ENCODE assay signal across 18 cellular contexts in the genomic region with DNA sequence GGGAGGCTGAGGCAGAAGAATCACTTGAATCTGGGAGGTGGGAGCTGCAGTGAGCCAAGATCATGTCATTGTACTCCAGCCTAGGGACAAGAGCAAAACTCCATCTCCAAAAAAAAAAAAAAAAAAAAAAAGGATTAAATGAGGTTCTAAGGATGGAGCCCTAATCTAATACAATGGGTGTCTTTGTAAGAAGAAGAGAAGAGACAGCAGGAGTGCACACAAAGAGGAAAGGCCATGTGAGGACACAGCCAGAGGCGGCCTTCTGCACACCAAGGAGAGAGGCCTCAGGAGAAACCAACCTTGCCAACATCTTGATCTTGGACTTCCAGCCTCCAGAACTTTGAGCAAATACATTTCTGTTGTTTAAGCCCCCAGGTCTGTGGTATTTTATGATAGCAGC.
DNase-seq lines count a peak whose midpoint lies in the region; ATAC-seq and TF ChIP-seq lines count a peak whose summit lies in the region.
"Had no signal": no experiment of that assay in that cellular context is flagged by ENCODE, and none has a peak within 500 bp of the region (broad histone marks: within the 10 kb centered on the region; RNA-seq: fewer than 3 reads in every experiment).

No MANE protein-coding gene starts in this region.

- intact Hi-C loops in CD4-positive, alpha-beta memory T cell (cut with micrococcal nuclease) = no loop called here
- intact Hi-C loops in activated T-helper 1 cell treated with anti-CD3 and anti-CD28 coated beads, Interleukin-12 subunit alpha, Interleukin-12 subunit beta, Interleukin-2, Interleukin-4 antibody, amounts not matched to agents 30 ng/mL and 10 ng/mL and 1 ng/mL, durations not matched to agents 14 hours and 24 hours and 36 hours (cut with micrococcal nuclease) = loop anchor here (2.0 to 10.0 kb wide), 4 partner anchors 65 to 472 kb away; a partner anchor contains a TSS
- intact Hi-C loops in spleen (cut with DNase I; ENCODE audit: low total_unique reads) = loop anchor here (10.0 kb wide), 1 partner anchor 62 kb away; a partner anchor contains a TSS

- H3K36me3 Mint-ChIP-seq in CD4-positive, CD25-positive, alpha-beta regulatory T cell = no peaks in the 10 kb centered on the region
- no peaks in the 10 kb centered on the region for H3K36me3 Mint-ChIP-seq in CD4-positive, alpha-beta memory T cell
- H3K36me3 Mint-ChIP-seq in activated T-helper 1 cell treated with anti-CD3 and anti-CD28 coated beads, Interleukin-12 subunit alpha, Interleukin-12 subunit beta, Interleukin-2, Interleukin-4 antibody, amounts not matched to agents 30 ng/mL and 10 ng/mL and 1 ng/mL, durations not matched to agents 14 hours and 24 hours and 36 hours (ENCODE audit: low read depth) = peaks cover 3% of the 10 kb centered on the region
- no peaks in the 10 kb centered on the region for H3K36me3 Mint-ChIP-seq in stimulated activated effector memory CD8-positive, alpha-beta T cell treated with anti-CD3 and anti-CD28 coated beads, Interleukin-12 subunit alpha, Interleukin-12 subunit beta, amount 100 ng/mL, for 72 hours

- H3K9me3 Mint-ChIP-seq in CD4-positive, CD25-positive, alpha-beta regulatory T cell = peaks cover 0 to 3% (median 0%) of the 10 kb centered on the region in 7 donors
- H3K9me3 Mint-ChIP-seq in CD4-positive, alpha-beta memory T cell = peaks cover 0 to 8% (median 0%) of the 10 kb centered on the region in 8 donors
- no peaks in the 10 kb centered on the region for H3K9me3 Mint-ChIP-seq in activated T-helper 1 cell treated with anti-CD3 and anti-CD28 coated beads, Interleukin-12 subunit alpha, Interleukin-12 subunit beta, Interleukin-2, Interleukin-4 antibody, amounts not matched to agents 30 ng/mL and 10 ng/mL and 1 ng/mL, durations not matched to agents 14 hours and 24 hours and 36 hours
- H3K9me3 Mint-ChIP-seq in stimulated activated effector memory CD8-positive, alpha-beta T cell treated with anti-CD3 and anti-CD28 coated beads, Interleukin-12 subunit alpha, Interleukin-12 subunit beta, amount 100 ng/mL, for 72 hours = no peaks in the 10 kb centered on the region

- WGBS in spleen, 5 donors = 83 to 100% (median 97%) methylated on average over 1 of the region's 1 CpG

- ATAC-seq in CD4-positive, CD25-positive, alpha-beta regulatory T cell (ENCODE audit: low read depth in 2 of 2) = no peak
- ATAC-seq in stimulated activated effector memory CD8-positive, alpha-beta T cell treated with anti-CD3 and anti-CD28 coated beads, Interleukin-12 subunit alpha, Interleukin-12 subunit beta, amount 100 ng/mL, for 72 hours = no peak
- ATAC-seq: Panc1 had no signal

- H3K27ac ChIP-seq in CD4-positive, CD25-positive, alpha-beta regulatory T cell (ENCODE audit: insufficient read depth, low read length, poor library complexity, severe bottlenecking) = no peak overlapping the region
- no peak overlapping the region for H3K27ac ChIP-seq in CD4-positive, alpha-beta memory T cell (ENCODE audit: low read depth, low read length)
- no peak overlapping the region for H3K27ac ChIP-seq in spleen
- H3K27ac ChIP-seq: BLaER1 treated with 17β-estradiol and CSF1 and Interleukin-3, amounts not matched to agents 10 nM and 100 nM had no signal

- no peak for DNase-seq in CD4-positive, CD25-positive, alpha-beta regulatory T cell
- no peak for DNase-seq in CD4-positive, alpha-beta memory T cell
- no peak for DNase-seq in activated T-helper 1 cell treated with anti-CD3 and anti-CD28 coated beads, Interleukin-12 subunit alpha, Interleukin-12 subunit beta, Interleukin-2, Interleukin-4 antibody, amounts not matched to agents 30 ng/mL and 10 ng/mL and 1 ng/mL, durations not matched to agents 14 hours and 24 hours and 36 hours (ENCODE audit: low spot score)
- peak; percentile 35 for DNase-seq in spleen
- DNase-seq in dedifferentiated amniotic fluid mesenchymal stem cell (ENCODE audit: extremely low spot score) = no peak
- no peak for DNase-seq in stimulated activated effector memory CD8-positive, alpha-beta T cell treated with anti-CD3 and anti-CD28 coated beads, Interleukin-12 subunit alpha, Interleukin-12 subunit beta, amount 100 ng/mL, for 72 hours (ENCODE audit: low spot score in 2 of 2)
- no peak for DNase-seq in NCI-H1092 (lab: John Stamatoyannopoulos, UW)
- DNase-seq: EL, GF-D8, IMR-90, NCI-H1105 treated with DMSO at 0.1 percent for 48 hours, NCI-H2081, NCI-H2171, NCI-H345, NCI-H524, NCI-H82 had no signal

- POLR2A ChIA-PET in CD4-positive, alpha-beta memory T cell (lab: Charles Lee; ENCODE audit: partially characterized antibody) = no interaction called here

- peak overlapping the region in 2 of 3 donors; percentile 59 to 95 for H3K27ac Mint-ChIP-seq in CD4-positive, CD25-positive, alpha-beta regulatory T cell
- peak overlapping the region; percentile 24 to 97 (median 57) for H3K27ac Mint-ChIP-seq in CD4-positive, alpha-beta memory T cell
- H3K27ac Mint-ChIP-seq in activated T-helper 1 cell treated with anti-CD3 and anti-CD28 coated beads, Interleukin-12 subunit alpha, Interleukin-12 subunit beta, Interleukin-2, Interleukin-4 antibody, amounts not matched to agents 30 ng/mL and 10 ng/mL and 1 ng/mL, durations not matched to agents 14 hours and 24 hours and 36 hours = peak overlapping the region; percentile 31
- H3K27ac Mint-ChIP-seq in stimulated activated effector memory CD8-positive, alpha-beta T cell treated with anti-CD3 and anti-CD28 coated beads, Interleukin-12 subunit alpha, Interleukin-12 subunit beta, amount 100 ng/mL, for 72 hours = no peak overlapping the region

- H3K4me1 ChIP-seq in CD4-positive, CD25-positive, alpha-beta regulatory T cell (ENCODE audit: control insufficient read depth, insufficient read depth, low read length, poor library complexity, severe bottlenecking) = peaks cover 15% of the 10 kb centered on the region
- H3K4me1 ChIP-seq in CD4-positive, alpha-beta memory T cell (ENCODE audit: insufficient read depth, low read length) = peaks cover 16% of the 10 kb centered on the region
- peaks cover 6 to 16% (median 11%) of the 10 kb centered on the region in 6 donors for H3K4me1 ChIP-seq in spleen

- CTCF ChIA-PET in CD4-positive, alpha-beta memory T cell (lab: Charles Lee; ENCODE audit: partially characterized antibody) = no interaction called here

- H3K4me1 Mint-ChIP-seq in CD4-positive, CD25-positive, alpha-beta regulatory T cell = peaks cover 0 to 32% (median 14%) of the 10 kb centered on the region in 4 donors
- peaks cover 16 to 26% (median 20%) of the 10 kb centered on the region in 4 donors for H3K4me1 Mint-ChIP-seq in CD4-positive, alpha-beta memory T cell
- H3K4me1 Mint-ChIP-seq in activated T-helper 1 cell treated with anti-CD3 and anti-CD28 coated beads, Interleukin-12 subunit alpha, Interleukin-12 subunit beta, Interleukin-2, Interleukin-4 antibody, amounts not matched to agents 30 ng/mL and 10 ng/mL and 1 ng/mL, durations not matched to agents 14 hours and 24 hours and 36 hours (ENCODE audit: low read depth) = peaks cover 62% of the 10 kb centered on the region
- peaks cover 15% of the 10 kb centered on the region for H3K4me1 Mint-ChIP-seq in stimulated activated effector memory CD8-positive, alpha-beta T cell treated with anti-CD3 and anti-CD28 coated beads, Interleukin-12 subunit alpha, Interleukin-12 subunit beta, amount 100 ng/mL, for 72 hours

- no peaks in the 10 kb centered on the region for H3K27me3 ChIP-seq in CD4-positive, CD25-positive, alpha-beta regulatory T cell (ENCODE audit: control insufficient read depth, insufficient read depth, low read length)
- no peaks in the 10 kb centered on the region for H3K27me3 ChIP-seq in CD4-positive, alpha-beta memory T cell (ENCODE audit: insufficient read depth, low read length)
- no peaks in the 10 kb centered on the region for H3K27me3 ChIP-seq in spleen (replicated peaks in 1 of 7)
- H3K27me3 ChIP-seq: BLaER1 treated with 17β-estradiol and CSF1 and Interleukin-3, amounts not matched to agents 10 nM and 100 nM had no signal

- no peaks in the 10 kb centered on the region for H3K9me3 ChIP-seq in CD4-positive, CD25-positive, alpha-beta regulatory T cell (ENCODE audit: control insufficient read depth in 2 of 2, low read length in 2 of 2)
- H3K9me3 ChIP-seq in CD4-positive, alpha-beta memory T cell (ENCODE audit: control insufficient read depth in 1 of 2, low read length in 2 of 2) = no peaks in the 10 kb centered on the region
- no peaks in the 10 kb centered on the region for H3K9me3 ChIP-seq in spleen

- H3K36me3 ChIP-seq in CD4-positive, CD25-positive, alpha-beta regulatory T cell (ENCODE audit: control insufficient read depth, insufficient read depth, low read length) = no peaks in the 10 kb centered on the region
- H3K36me3 ChIP-seq in CD4-positive, alpha-beta memory T cell (ENCODE audit: insufficient read depth, low read length) = no peaks in the 10 kb centered on the region
- H3K36me3 ChIP-seq in spleen = no peaks in the 10 kb centered on the region
- H3K36me3 ChIP-seq: BLaER1 treated with 17β-estradiol and CSF1 and Interleukin-3, amounts not matched to agents 10 nM and 100 nM had no signal

- no peak overlapping the region for H3K4me3 Mint-ChIP-seq in CD4-positive, CD25-positive, alpha-beta regulatory T cell
- peak overlapping the region in 3 of 8 donors; percentile 11 to 15 (median 13) for H3K4me3 Mint-ChIP-seq in CD4-positive, alpha-beta memory T cell
- peak overlapping the region; percentile 3 for H3K4me3 Mint-ChIP-seq in activated T-helper 1 cell treated with anti-CD3 and anti-CD28 coated beads, Interleukin-12 subunit alpha, Interleukin-12 subunit beta, Interleukin-2, Interleukin-4 antibody, amounts not matched to agents 30 ng/mL and 10 ng/mL and 1 ng/mL, durations not matched to agents 14 hours and 24 hours and 36 hours
- H3K4me3 Mint-ChIP-seq in stimulated activated effector memory CD8-positive, alpha-beta T cell treated with anti-CD3 and anti-CD28 coated beads, Interleukin-12 subunit alpha, Interleukin-12 subunit beta, amount 100 ng/mL, for 72 hours = no peak overlapping the region

- TF ChIP-seq POLR2A in spleen (IDR thresholded peaks at IDR 0.05) = no peak

- no peak for TF ChIP-seq CTCF in spleen (IDR thresholded peaks at IDR 0.05 in 8 of 11, conservative IDR thresholded peaks at IDR 0.05 in 3 of 11)

- no peak overlapping the region for H3K4me3 ChIP-seq in CD4-positive, CD25-positive, alpha-beta regulatory T cell (ENCODE audit: low read depth, low read length)
- no peak overlapping the region for H3K4me3 ChIP-seq in CD4-positive, alpha-beta memory T cell (ENCODE audit: low read length in 2 of 2)
- no peak overlapping the region for H3K4me3 ChIP-seq in spleen
- H3K4me3 ChIP-seq: BLaER1 treated with 17β-estradiol and CSF1 and Interleukin-3, amounts not matched to agents 10 nM and 100 nM had no signal

- peaks cover 6% of the 10 kb centered on the region for H3K27me3 Mint-ChIP-seq in CD4-positive, CD25-positive, alpha-beta regulatory T cell
- no peaks in the 10 kb centered on the region for H3K27me3 Mint-ChIP-seq in CD4-positive, alpha-beta memory T cell
- peaks cover 5% of the 10 kb centered on the region for H3K27me3 Mint-ChIP-seq in activated T-helper 1 cell treated with anti-CD3 and anti-CD28 coated beads, Interleukin-12 subunit alpha, Interleukin-12 subunit beta, Interleukin-2, Interleukin-4 antibody, amounts not matched to agents 30 ng/mL and 10 ng/mL and 1 ng/mL, durations not matched to agents 14 hours and 24 hours and 36 hours (ENCODE audit: insufficient read depth)
